In genomic region chrY:14802125-14802524, GRCh38 we compare ENCODE assay signal across 1 cellular context.
TF ChIP-seq lines count a peak whose summit lies in the region.

No MANE protein-coding gene starts in this region.

TF ChIP-seq in SK-N-SH, 30 proteins besides CTCF, POLR2A, EP300 and RAD21 (continued from another document):
- TF ChIP-seq ZBTB33 (IDR thresholded peaks at IDR 0.05; ENCODE audit: borderline replicate concordance, low read depth) (no peak), MAX (IDR thresholded peaks at IDR 0.05; ENCODE audit: low read depth) (no peak), RXRA (IDR thresholded peaks at IDR 0.05; ENCODE audit: borderline replicate concordance, low read depth) (no peak)
